ENCODE assay signal across 1 cellular context in the genomic region with DNA sequence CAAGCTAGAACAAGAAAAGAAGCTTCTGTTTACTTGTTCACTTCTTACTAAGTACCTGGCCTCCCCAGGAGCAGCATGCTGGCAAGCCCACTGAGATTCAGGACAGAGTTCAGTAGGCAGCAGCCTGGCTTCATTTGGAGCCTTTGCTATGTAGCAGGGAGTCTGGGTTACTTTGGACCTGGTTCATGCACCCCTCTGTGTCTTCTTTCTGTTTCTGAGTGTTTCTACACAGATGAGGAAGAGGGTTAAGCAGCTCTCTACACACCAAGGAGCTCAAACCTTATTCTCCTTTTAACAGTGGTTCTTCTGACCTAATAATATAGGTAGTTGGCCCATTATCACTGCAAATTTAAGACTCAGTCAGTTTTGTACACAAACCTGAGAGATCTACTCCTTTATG.
TF ChIP-seq lines count a peak whose summit lies in the region.

No MANE protein-coding gene starts in this region.

TF ChIP-seq in GM12878, 131 proteins besides CTCF, POLR2A, EP300 and RAD21 (continued from another document):
- TF ChIP-seq, protein P1, sequence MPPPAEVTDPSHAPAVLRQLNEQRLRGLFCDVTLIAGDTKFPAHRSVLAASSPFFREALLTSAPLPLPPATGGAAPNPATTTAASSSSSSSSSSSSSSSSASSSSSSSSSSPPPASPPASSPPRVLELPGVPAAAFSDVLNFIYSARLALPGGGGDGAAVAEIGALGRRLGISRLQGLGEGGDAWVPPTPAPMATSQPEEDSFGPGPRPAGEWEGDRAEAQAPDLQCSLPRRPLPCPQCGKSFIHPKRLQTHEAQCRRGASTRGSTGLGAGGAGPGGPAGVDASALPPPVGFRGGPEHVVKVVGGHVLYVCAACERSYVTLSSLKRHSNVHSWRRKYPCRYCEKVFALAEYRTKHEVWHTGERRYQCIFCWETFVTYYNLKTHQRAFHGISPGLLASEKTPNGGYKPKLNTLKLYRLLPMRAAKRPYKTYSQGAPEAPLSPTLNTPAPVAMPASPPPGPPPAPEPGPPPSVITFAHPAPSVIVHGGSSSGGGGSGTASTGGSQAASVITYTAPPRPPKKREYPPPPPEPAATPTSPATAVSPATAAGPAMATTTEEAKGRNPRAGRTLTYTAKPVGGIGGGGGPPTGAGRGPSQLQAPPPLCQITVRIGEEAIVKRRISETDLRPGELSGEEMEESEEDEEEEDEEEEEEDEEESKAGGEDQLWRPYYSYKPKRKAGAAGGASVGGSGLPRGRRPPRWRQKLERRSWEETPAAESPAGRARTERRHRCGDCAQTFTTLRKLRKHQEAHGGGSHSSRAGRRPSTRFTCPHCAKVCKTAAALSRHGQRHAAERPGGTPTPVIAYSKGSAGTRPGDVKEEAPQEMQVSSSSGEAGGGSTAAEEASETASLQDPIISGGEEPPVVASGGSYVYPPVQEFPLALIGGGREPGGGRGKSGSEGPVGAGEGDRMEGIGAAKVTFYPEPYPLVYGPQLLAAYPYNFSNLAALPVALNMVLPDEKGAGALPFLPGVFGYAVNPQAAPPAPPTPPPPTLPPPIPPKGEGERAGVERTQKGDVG (CRISPR knock-in tag; IDR thresholded peaks at IDR 0.05): no peak
- no peak for TF ChIP-seq RB1 (IDR thresholded peaks at IDR 0.05; ENCODE audit: borderline replicate concordance)
TF ChIP-seq in GM12878: peak in this region for 0.
